In the genomic region with DNA sequence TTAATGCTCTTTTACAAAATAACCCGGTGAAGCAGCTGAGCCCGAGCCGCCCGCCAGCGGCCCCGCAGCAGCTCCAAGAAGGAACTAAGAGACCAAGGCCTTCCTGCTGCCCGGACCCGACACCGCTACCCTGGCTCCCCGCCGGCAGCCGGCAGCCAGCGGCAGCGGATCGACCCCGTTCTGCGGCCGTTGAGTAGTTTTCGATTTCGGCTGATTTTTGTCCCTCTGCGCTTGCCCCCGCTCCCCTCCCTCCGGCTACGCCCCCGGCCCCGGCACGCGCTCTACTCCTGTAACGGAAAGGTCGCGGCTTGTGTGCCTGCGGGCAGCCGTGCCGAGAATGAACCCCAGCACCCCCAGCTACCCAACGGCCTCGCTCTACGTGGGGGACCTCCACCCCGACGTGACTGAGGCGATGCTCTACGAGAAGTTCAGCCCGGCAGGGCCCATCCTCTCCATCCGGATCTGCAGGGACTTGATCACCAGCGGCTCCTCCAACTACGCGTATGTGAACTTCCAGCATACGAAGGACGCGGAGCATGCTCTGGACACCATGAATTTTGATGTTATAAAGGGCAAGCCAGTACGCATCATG, we compare ENCODE assay signal across 1 cellular context.
TF ChIP-seq lines count a peak whose summit lies in the region.

A gene (plus strand): TSS at position 275 of the 592 bp plus-strand sequence. CDS start 63 bp downstream, at position 338.

TF ChIP-seq in WTC11, 78 proteins besides CTCF, POLR2A, EP300 and RAD21 (continued from another document):
- TF ChIP-seq, protein P1, sequence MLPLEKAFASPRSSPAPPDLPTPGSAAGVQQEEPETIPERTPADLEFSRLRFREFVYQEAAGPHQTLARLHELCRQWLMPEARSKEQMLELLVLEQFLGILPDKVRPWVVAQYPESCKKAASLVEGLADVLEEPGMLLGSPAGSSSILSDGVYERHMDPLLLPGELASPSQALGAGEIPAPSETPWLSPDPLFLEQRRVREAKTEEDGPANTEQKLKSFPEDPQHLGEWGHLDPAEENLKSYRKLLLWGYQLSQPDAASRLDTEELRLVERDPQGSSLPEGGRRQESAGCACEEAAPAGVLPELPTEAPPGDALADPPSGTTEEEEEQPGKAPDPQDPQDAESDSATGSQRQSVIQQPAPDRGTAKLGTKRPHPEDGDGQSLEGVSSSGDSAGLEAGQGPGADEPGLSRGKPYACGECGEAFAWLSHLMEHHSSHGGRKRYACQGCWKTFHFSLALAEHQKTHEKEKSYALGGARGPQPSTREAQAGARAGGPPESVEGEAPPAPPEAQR (CRISPR knock-in tag; IDR thresholded peaks at IDR 0.05) = no peak
- no peak for TF ChIP-seq MXD4 (CRISPR knock-in tag; IDR thresholded peaks at IDR 0.05; ENCODE audit: borderline replicate concordance)
- TF ChIP-seq, protein P2, sequence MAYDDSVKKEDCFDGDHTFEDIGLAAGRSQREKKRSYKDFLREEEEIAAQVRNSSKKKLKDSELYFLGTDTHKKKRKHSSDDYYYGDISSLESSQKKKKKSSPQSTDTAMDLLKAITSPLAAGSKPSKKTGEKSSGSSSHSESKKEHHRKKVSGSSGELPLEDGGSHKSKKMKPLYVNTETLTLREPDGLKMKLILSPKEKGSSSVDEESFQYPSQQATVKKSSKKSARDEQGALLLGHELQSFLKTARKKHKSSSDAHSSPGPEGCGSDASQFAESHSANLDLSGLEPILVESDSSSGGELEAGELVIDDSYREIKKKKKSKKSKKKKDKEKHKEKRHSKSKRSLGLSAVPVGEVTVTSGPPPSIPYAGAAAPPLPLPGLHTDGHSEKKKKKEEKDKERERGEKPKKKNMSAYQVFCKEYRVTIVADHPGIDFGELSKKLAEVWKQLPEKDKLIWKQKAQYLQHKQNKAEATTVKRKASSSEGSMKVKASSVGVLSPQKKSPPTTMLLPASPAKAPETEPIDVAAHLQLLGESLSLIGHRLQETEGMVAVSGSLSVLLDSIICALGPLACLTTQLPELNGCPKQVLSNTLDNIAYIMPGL (CRISPR knock-in tag; IDR thresholded peaks at IDR 0.05) = no peak
- no peak for TF ChIP-seq GRHL2 (CRISPR knock-in tag; IDR thresholded peaks at IDR 0.05; ENCODE audit: insufficient replicate concordance, severe bottlenecking)
- no peak for TF ChIP-seq ZNF232 (CRISPR knock-in tag; IDR thresholded peaks at IDR 0.05)
- TF ChIP-seq, protein P3, sequence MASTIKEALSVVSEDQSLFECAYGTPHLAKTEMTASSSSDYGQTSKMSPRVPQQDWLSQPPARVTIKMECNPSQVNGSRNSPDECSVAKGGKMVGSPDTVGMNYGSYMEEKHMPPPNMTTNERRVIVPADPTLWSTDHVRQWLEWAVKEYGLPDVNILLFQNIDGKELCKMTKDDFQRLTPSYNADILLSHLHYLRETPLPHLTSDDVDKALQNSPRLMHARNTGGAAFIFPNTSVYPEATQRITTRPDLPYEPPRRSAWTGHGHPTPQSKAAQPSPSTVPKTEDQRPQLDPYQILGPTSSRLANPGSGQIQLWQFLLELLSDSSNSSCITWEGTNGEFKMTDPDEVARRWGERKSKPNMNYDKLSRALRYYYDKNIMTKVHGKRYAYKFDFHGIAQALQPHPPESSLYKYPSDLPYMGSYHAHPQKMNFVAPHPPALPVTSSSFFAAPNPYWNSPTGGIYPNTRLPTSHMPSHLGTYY (CRISPR knock-in tag; IDR thresholded peaks at IDR 0.05) = no peak
- no peak for TF ChIP-seq JAZF1 (CRISPR knock-in tag; IDR thresholded peaks at IDR 0.05)
- TF ChIP-seq, protein P4, sequence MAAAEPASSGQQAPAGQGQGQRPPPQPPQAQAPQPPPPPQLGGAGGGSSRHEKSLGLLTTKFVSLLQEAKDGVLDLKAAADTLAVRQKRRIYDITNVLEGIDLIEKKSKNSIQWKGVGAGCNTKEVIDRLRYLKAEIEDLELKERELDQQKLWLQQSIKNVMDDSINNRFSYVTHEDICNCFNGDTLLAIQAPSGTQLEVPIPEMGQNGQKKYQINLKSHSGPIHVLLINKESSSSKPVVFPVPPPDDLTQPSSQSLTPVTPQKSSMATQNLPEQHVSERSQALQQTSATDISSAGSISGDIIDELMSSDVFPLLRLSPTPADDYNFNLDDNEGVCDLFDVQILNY (CRISPR knock-in tag; IDR thresholded peaks at IDR 0.05) = no peak
- no peak for TF ChIP-seq ETV6 (CRISPR knock-in tag; IDR thresholded peaks at IDR 0.05)
- TF ChIP-seq, protein P5, sequence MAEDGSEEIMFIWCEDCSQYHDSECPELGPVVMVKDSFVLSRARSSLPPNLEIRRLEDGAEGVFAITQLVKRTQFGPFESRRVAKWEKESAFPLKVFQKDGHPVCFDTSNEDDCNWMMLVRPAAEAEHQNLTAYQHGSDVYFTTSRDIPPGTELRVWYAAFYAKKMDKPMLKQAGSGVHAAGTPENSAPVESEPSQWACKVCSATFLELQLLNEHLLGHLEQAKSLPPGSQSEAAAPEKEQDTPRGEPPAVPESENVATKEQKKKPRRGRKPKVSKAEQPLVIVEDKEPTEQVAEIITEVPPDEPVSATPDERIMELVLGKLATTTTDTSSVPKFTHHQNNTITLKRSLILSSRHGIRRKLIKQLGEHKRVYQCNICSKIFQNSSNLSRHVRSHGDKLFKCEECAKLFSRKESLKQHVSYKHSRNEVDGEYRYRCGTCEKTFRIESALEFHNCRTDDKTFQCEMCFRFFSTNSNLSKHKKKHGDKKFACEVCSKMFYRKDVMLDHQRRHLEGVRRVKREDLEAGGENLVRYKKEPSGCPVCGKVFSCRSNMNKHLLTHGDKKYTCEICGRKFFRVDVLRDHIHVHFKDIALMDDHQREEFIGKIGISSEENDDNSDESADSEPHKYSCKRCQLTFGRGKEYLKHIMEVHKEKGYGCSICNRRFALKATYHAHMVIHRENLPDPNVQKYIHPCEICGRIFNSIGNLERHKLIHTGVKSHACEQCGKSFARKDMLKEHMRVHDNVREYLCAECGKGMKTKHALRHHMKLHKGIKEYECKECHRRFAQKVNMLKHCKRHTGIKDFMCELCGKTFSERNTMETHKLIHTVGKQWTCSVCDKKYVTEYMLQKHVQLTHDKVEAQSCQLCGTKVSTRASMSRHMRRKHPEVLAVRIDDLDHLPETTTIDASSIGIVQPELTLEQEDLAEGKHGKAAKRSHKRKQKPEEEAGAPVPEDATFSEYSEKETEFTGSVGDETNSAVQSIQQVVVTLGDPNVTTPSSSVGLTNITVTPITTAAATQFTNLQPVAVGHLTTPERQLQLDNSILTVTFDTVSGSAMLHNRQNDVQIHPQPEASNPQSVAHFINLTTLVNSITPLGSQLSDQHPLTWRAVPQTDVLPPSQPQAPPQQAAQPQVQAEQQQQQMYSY (CRISPR knock-in tag; IDR thresholded peaks at IDR 0.05) = no peak
